Comparison of ENCODE assay signal across 15 cellular contexts in genomic region chr13:59343132-59343531, GRCh38.
A peak's percentile ranks its signal among the peaks of the same experiment; 100 is the strongest.
DNase-seq lines count a peak whose midpoint lies in the region; ATAC-seq and TF ChIP-seq lines count a peak whose summit lies in the region.
"Had no signal": no experiment of that assay in that cellular context is flagged by ENCODE, and none has a peak within 500 bp of the region (broad histone marks: within the 10 kb centered on the region; RNA-seq: fewer than 3 reads in every experiment).

No MANE protein-coding gene starts in this region.

- H3K9me3 ChIP-seq in cardiac muscle cell (ENCODE audit: low read depth): no peaks in the 10 kb centered on the region
- H3K9me3 ChIP-seq in left ventricle myocardium inferior (replicated peaks): no peaks in the 10 kb centered on the region
- no peaks in the 10 kb centered on the region for H3K9me3 ChIP-seq in upper lobe of left lung
- no peaks in the 10 kb centered on the region for H3K9me3 ChIP-seq in Caco-2
- no peaks in the 10 kb centered on the region for H3K9me3 ChIP-seq in PC-9 (ENCODE audit: insufficient read depth, low read depth)

- intact Hi-C loops in Right ventricle myocardium inferior (cut with DNase I): no loop called here
- intact Hi-C loops in left ventricle myocardium inferior (cut with micrococcal nuclease): no loop called here
- intact Hi-C loops in Caco-2 (cut with micrococcal nuclease; ENCODE audit: unreplicated experiment): no loop called here
- intact Hi-C loops in PC-9 (cut with micrococcal nuclease; ENCODE audit: unreplicated experiment): no loop called here

- H2AFZ ChIP-seq in PC-9: no peak overlapping the region

- H3K9me3 Mint-ChIP-seq in nephron (no peaks in the 10 kb centered on the region), Caco-2 (ENCODE audit: unreplicated experiment) (no peaks in the 10 kb centered on the region)
- H3K9me3 Mint-ChIP-seq: CD8-positive, alpha-beta T cell had no signal

- H3K27ac ChIP-seq in cardiac muscle cell (peak overlapping the region; percentile 36), left ventricle myocardium inferior (replicated peaks) (peak overlapping the region; percentile 65), upper lobe of left lung (peak overlapping the region in 3 of 4 donors; percentile 47 to 59 (median 53)), PC-9 (no peak overlapping the region)
- H3K27ac ChIP-seq: 22Rv1 had no signal

- BruUV-seq in Caco-2 (replicated peaks; lab: Mats Ljungman, UMichigan): no TSS peak
- no TSS peak for BruUV-seq in PC-9 (replicated peaks; lab: Mats Ljungman, UMichigan)

- 69 to 75% methylated on average over 3 of the region's 3 CpGs for WGBS in upper lobe of left lung, 2 donors

- H4K20me1 ChIP-seq in PC-9 (ENCODE audit: insufficient read depth): no peaks in the 10 kb centered on the region

- no peaks in the 10 kb centered on the region for H3K9me2 ChIP-seq in PC-9 (ENCODE audit: insufficient read depth)

- no peaks in the 10 kb centered on the region for H3K27me3 Mint-ChIP-seq in nephron (ENCODE audit: low read depth)
- no peaks in the 10 kb centered on the region for H3K27me3 Mint-ChIP-seq in Caco-2 (ENCODE audit: insufficient read depth, unreplicated experiment)

- DNase-seq in cardiac muscle cell (ENCODE audit: low read depth in 1 of 2, low spot score in 1 of 2): peak in 1 of 2 donors; percentile 50
- DNase-seq in Right ventricle myocardium inferior (ENCODE audit: missing footprints): no peak
- no peak for DNase-seq in left ventricle myocardium inferior
- DNase-seq in upper lobe of left lung: no peak
- no peak for DNase-seq in Caco-2
- DNase-seq in germinal center (ENCODE audit: low spot score): no peak
- DNase-seq in PC-9: no peak
- DNase-seq: CD8-positive, alpha-beta T cell; COR-L47; GF-D8; IMR-90 had no signal

- H3K4me3 ChIP-seq in cardiac muscle cell: no peak overlapping the region
- H3K4me3 ChIP-seq in left ventricle myocardium inferior: no peak overlapping the region
- no peak overlapping the region for H3K4me3 ChIP-seq in upper lobe of left lung
- no peak overlapping the region for H3K4me3 ChIP-seq in Caco-2 (ENCODE audit: low read depth, low read length)
- no peak overlapping the region for H3K4me3 ChIP-seq in PC-9

- no peak for TF ChIP-seq EP300 in upper lobe of left lung (IDR thresholded peaks at IDR 0.05)

- peaks cover 15% of the 10 kb centered on the region for H3K4me1 ChIP-seq in cardiac muscle cell (ENCODE audit: low read depth)
- H3K4me1 ChIP-seq in left ventricle myocardium inferior: peaks cover 63% of the 10 kb centered on the region
- peaks cover 0 to 20% (median 0%) of the 10 kb centered on the region in 4 donors for H3K4me1 ChIP-seq in upper lobe of left lung
- H3K4me1 ChIP-seq in Caco-2: no peaks in the 10 kb centered on the region
- H3K4me1 ChIP-seq in PC-9 (replicated peaks; ENCODE audit: insufficient read depth): no peaks in the 10 kb centered on the region

- TF ChIP-seq CTCF in cardiac muscle cell (IDR thresholded peaks at IDR 0.05; ENCODE audit: low read depth, low read length) (no peak), left ventricle myocardium inferior (IDR thresholded peaks at IDR 0.05; ENCODE audit: borderline replicate concordance) (no peak), nephron (IDR thresholded peaks at IDR 0.05; ENCODE audit: unreplicated experiment in 3 of 3) (no peak), upper lobe of left lung (IDR thresholded peaks at IDR 0.05) (no peak), Caco-2 (IDR thresholded peaks at IDR 0.05; ENCODE audit: insufficient read depth in 1 of 2, low read depth in 1 of 2, low read length in 1 of 2, severe bottlenecking in 1 of 2, unreplicated experiment in 1 of 2) (no peak), PC-9 (conservative IDR thresholded peaks at IDR 0.05) (no peak)

- H3K36me3 Mint-ChIP-seq in nephron (ENCODE audit: low read depth) (no peaks in the 10 kb centered on the region), Caco-2 (ENCODE audit: insufficient read depth, unreplicated experiment) (no peaks in the 10 kb centered on the region)
- H3K36me3 Mint-ChIP-seq: CD14-positive monocyte; CD8-positive, alpha-beta T cell had no signal

- H3K27ac Mint-ChIP-seq in nephron: peak overlapping the region; percentile 37 to 61 (median 38)
- no peak overlapping the region for H3K27ac Mint-ChIP-seq in Caco-2 (ENCODE audit: unreplicated experiment)
- H3K27ac Mint-ChIP-seq: CD14-positive monocyte; CD8-positive, alpha-beta T cell had no signal

- H3K36me3 ChIP-seq in cardiac muscle cell: no peaks in the 10 kb centered on the region
- no peaks in the 10 kb centered on the region for H3K36me3 ChIP-seq in left ventricle myocardium inferior
- no peaks in the 10 kb centered on the region for H3K36me3 ChIP-seq in upper lobe of left lung
- H3K36me3 ChIP-seq in Caco-2 (ENCODE audit: control insufficient read depth, insufficient read depth, low read length): no peaks in the 10 kb centered on the region
- H3K36me3 ChIP-seq in PC-9 (ENCODE audit: low read depth): no peaks in the 10 kb centered on the region

- no peaks in the 10 kb centered on the region for H3K79me2 ChIP-seq in PC-9 (ENCODE audit: low read depth)

- no peak for ATAC-seq in Right ventricle myocardium inferior
- no peak for ATAC-seq in upper lobe of left lung (ENCODE audit: low FRiP score in 2 of 2)
- ATAC-seq: CD8-positive, alpha-beta T cell; HCT116 had no signal

- H3K4me1 Mint-ChIP-seq in nephron (peaks cover 64% of the 10 kb centered on the region), Caco-2 (ENCODE audit: low read depth, unreplicated experiment) (no peaks in the 10 kb centered on the region)
- H3K4me1 Mint-ChIP-seq: CD14-positive monocyte had no signal

- CTCF ChIA-PET in Caco-2 (lab: Charles Lee) (no interaction called here), PC-9 (lab: Charles Lee) (no interaction called here)

- TF ChIP-seq POLR2A in upper lobe of left lung (IDR thresholded peaks at IDR 0.05): no peak

- H3F3A ChIP-seq in PC-9 (ENCODE audit: insufficient read depth, low read depth): no peaks in the 10 kb centered on the region

- POLR2A ChIA-PET in Caco-2 (lab: Charles Lee): no interaction called here
- POLR2A ChIA-PET in PC-9 (lab: Charles Lee; ENCODE audit: unreplicated experiment): no interaction called here

- H3K27me3 ChIP-seq in cardiac muscle cell (no peaks in the 10 kb centered on the region), left ventricle myocardium inferior (ENCODE audit: low read depth) (no peaks in the 10 kb centered on the region), upper lobe of left lung (no peaks in the 10 kb centered on the region), Caco-2 (replicated peaks; ENCODE audit: control insufficient read depth, insufficient read depth, low read length) (no peaks in the 10 kb centered on the region), PC-9 (ENCODE audit: insufficient read depth, low read depth) (no peaks in the 10 kb centered on the region)

- no peak overlapping the region for H3K4me2 ChIP-seq in PC-9

- H3K4me3 Mint-ChIP-seq in nephron (no peak overlapping the region), Caco-2 (ENCODE audit: unreplicated experiment) (no peak overlapping the region)
- H3K4me3 Mint-ChIP-seq: CD14-positive monocyte; CD8-positive, alpha-beta T cell had no signal
